Comparison of ENCODE assay signal across 8 cellular contexts in genomic region chr18:23226930-23227728, GRCh38.
A peak's percentile ranks its signal among the peaks of the same experiment; 100 is the strongest.
DNase-seq lines count a peak whose midpoint lies in the region; ATAC-seq lines count a peak whose summit lies in the region.

No MANE protein-coding gene starts in this region.

- no peaks in the 10 kb centered on the region for H3K36me3 ChIP-seq in GM23248 (ENCODE audit: low read depth)
- H3K36me3 ChIP-seq in adipocyte (ENCODE audit: control insufficient read depth, insufficient read depth, low read length, severe bottlenecking) = peaks cover 6% of the 10 kb centered on the region

- H3K4me1 Mint-ChIP-seq in stimulated activated memory B cell treated with anti-CD40 and anti-IgM and Interleukin-4, amounts not matched to agents 10 μg/mL and 1 μg/mL and 100 μg/mL, for 72 hours = peaks cover 74% of the 10 kb centered on the region
- peaks cover 12 to 14% of the 10 kb centered on the region in 2 donors for H3K4me1 Mint-ChIP-seq in effector memory CD8-positive, alpha-beta T cell (ENCODE audit: low read depth in 2 of 2)

- H3K9ac ChIP-seq in GM23248 (no peak overlapping the region), adipocyte (ENCODE audit: low read length) (no peak overlapping the region)

- in situ Hi-C loops in GM23248 (cut with MboI) = no loop called here

- ATAC-seq in left ventricle myocardium superior (peak; percentile 64), HG03439 (IDR thresholded peaks at IDR 0.05; ENCODE audit: unreplicated experiment) (no peak)
- no peak for ATAC-seq in stimulated activated memory B cell treated with anti-CD40 and anti-IgM and Interleukin-4, amounts not matched to agents 10 μg/mL and 1 μg/mL and 100 μg/mL, for 72 hours
- ATAC-seq in effector memory CD8-positive, alpha-beta T cell (replicated peaks) = no peak

- no peaks in the 10 kb centered on the region for H3K27me3 ChIP-seq in GM23248 (replicated peaks; ENCODE audit: insufficient read depth)
- no peaks in the 10 kb centered on the region for H3K27me3 ChIP-seq in adipocyte (replicated peaks; ENCODE audit: control insufficient read depth, insufficient read depth, low read length)

- no peaks in the 10 kb centered on the region for H4K20me1 ChIP-seq in GM23248 (ENCODE audit: insufficient read depth)

- H3K9me3 ChIP-seq in GM23248 (ENCODE audit: low read depth) (no peaks in the 10 kb centered on the region), adipocyte (ENCODE audit: control insufficient read depth, low read length) (no peaks in the 10 kb centered on the region)

- DNase-seq in GM23248 (peak; percentile 88), adipocyte (ENCODE audit: low read depth) (peak; percentile 74), left ventricle myocardium superior (peak; percentile 69), putamen (ENCODE audit: low spot score) (no peak), cerebellum (ENCODE audit: low spot score) (no peak)
- no peak for DNase-seq in effector memory CD8-positive, alpha-beta T cell

- WGBS in GM23248 (ENCODE audit: low coverage in 1 of 2, low lambda C conversion rate in 2 of 2, missing lambda C conversion rate in 2 of 2), 2 experiments = 37 to 44% methylated on average over 11 of the region's 11 CpGs

- intact Hi-C loops in left ventricle myocardium superior (cut with micrococcal nuclease) = loop anchor here (10.0 kb wide), 1 partner anchor 128 kb away; no protein-coding TSS in a partner anchor

- peaks cover 6% of the 10 kb centered on the region for H3K36me3 Mint-ChIP-seq in stimulated activated memory B cell treated with anti-CD40 and anti-IgM and Interleukin-4, amounts not matched to agents 10 μg/mL and 1 μg/mL and 100 μg/mL, for 72 hours
- H3K36me3 Mint-ChIP-seq in effector memory CD8-positive, alpha-beta T cell (ENCODE audit: insufficient read depth) = peaks cover 8% of the 10 kb centered on the region

- H3K27ac Mint-ChIP-seq in stimulated activated memory B cell treated with anti-CD40 and anti-IgM and Interleukin-4, amounts not matched to agents 10 μg/mL and 1 μg/mL and 100 μg/mL, for 72 hours = peak overlapping the region; percentile 96
- peak overlapping the region in 1 of 2 donors; percentile 62 for H3K27ac Mint-ChIP-seq in effector memory CD8-positive, alpha-beta T cell

- H2AFZ ChIP-seq in GM23248 = no peak overlapping the region

- peaks cover 72% of the 10 kb centered on the region for H3K4me1 ChIP-seq in GM23248 (ENCODE audit: insufficient read depth)
- peaks cover 71% of the 10 kb centered on the region for H3K4me1 ChIP-seq in adipocyte (ENCODE audit: control insufficient read depth, insufficient read depth, low read length)

- H3K4me3 ChIP-seq in GM23248 = no peak overlapping the region
- H3K4me3 ChIP-seq in adipocyte (ENCODE audit: low read length) = no peak overlapping the region

- peaks cover 77% of the 10 kb centered on the region for H3F3A ChIP-seq in GM23248 (ENCODE audit: insufficient read depth)

- H3K4me2 ChIP-seq in GM23248 (ENCODE audit: unreplicated experiment) = peak overlapping the region; percentile 92

- no peaks in the 10 kb centered on the region for H3K27me3 Mint-ChIP-seq in stimulated activated memory B cell treated with anti-CD40 and anti-IgM and Interleukin-4, amounts not matched to agents 10 μg/mL and 1 μg/mL and 100 μg/mL, for 72 hours
- no peaks in the 10 kb centered on the region for H3K27me3 Mint-ChIP-seq in effector memory CD8-positive, alpha-beta T cell

- H3K4me3 Mint-ChIP-seq in stimulated activated memory B cell treated with anti-CD40 and anti-IgM and Interleukin-4, amounts not matched to agents 10 μg/mL and 1 μg/mL and 100 μg/mL, for 72 hours = no peak overlapping the region
- H3K4me3 Mint-ChIP-seq in effector memory CD8-positive, alpha-beta T cell = no peak overlapping the region

- no peaks in the 10 kb centered on the region for H3K9me2 ChIP-seq in GM23248 (ENCODE audit: insufficient read depth)

- H3K9me3 Mint-ChIP-seq in stimulated activated memory B cell treated with anti-CD40 and anti-IgM and Interleukin-4, amounts not matched to agents 10 μg/mL and 1 μg/mL and 100 μg/mL, for 72 hours = no peaks in the 10 kb centered on the region
- H3K9me3 Mint-ChIP-seq in effector memory CD8-positive, alpha-beta T cell = no peaks in the 10 kb centered on the region

- peak overlapping the region; percentile 92 for H3K27ac ChIP-seq in GM23248

- H3K79me2 ChIP-seq in GM23248 (ENCODE audit: insufficient read depth) = no peaks in the 10 kb centered on the region

Comparison
In these comparisons a context has a peak if more than half of its experiments do, and no peak if none do; other contexts are left out.
1. DNase-seq: peak in GM23248 (single experiment), adipocyte (single experiment) and left ventricle myocardium superior (single experiment); none in putamen (single experiment), cerebellum (single experiment) and effector memory CD8-positive, alpha-beta T cell (0 of 3).